Comparison of ENCODE assay signal across 8 cellular contexts in genomic region chr14:77301103-77301502, GRCh38. TPM values are rescaled to one million over a fixed set of nuclear protein-coding genes. Genes with fewer than 3 reads are reported as not detected.
A peak's percentile ranks its signal among the peaks of the same experiment; 100 is the strongest.
DNase-seq lines count a peak whose midpoint lies in the region; ATAC-seq and TF ChIP-seq lines count a peak whose summit lies in the region.

No MANE protein-coding gene starts in this region.

- no peak overlapping the region for H3K4me2 ChIP-seq in DND-41 (ENCODE audit: insufficient read depth, low read length)

- no peaks in the 10 kb centered on the region for H3K9me3 Mint-ChIP-seq in activated naive CD8-positive, alpha-beta T cell treated with anti-CD3 and anti-CD28 coated beads, Interleukin-2, amount 10 ng/mL, durations not matched to agents 7 days and 5 days

- no peak overlapping the region for H3K4me3 Mint-ChIP-seq in activated naive CD8-positive, alpha-beta T cell treated with anti-CD3 and anti-CD28 coated beads, Interleukin-2, amount 10 ng/mL, durations not matched to agents 7 days and 5 days

- H2AFZ ChIP-seq in DND-41 (ENCODE audit: low read depth, low read length): no peak overlapping the region

- peak; percentile 74 for TF ChIP-seq CTCF in DND-41 (IDR thresholded peaks at IDR 0.05; ENCODE audit: borderline replicate concordance, extremely low read depth, low read length, poor library complexity, severe bottlenecking)

- ATAC-seq in DND-41 (ENCODE audit: insufficient read depth, low read depth) (peak; percentile 66), Right ventricle myocardium superior (ENCODE audit: poor library complexity) (peak; percentile 77), GM21423 (IDR thresholded peaks at IDR 0.05; ENCODE audit: unreplicated experiment) (no peak), GM19463 (IDR thresholded peaks at IDR 0.05; ENCODE audit: unreplicated experiment) (no peak)
- ATAC-seq in activated naive CD8-positive, alpha-beta T cell treated with anti-CD3 and anti-CD28 coated beads, Interleukin-2, amount 10 ng/mL, durations not matched to agents 7 days and 5 days (ENCODE audit: low read depth): no peak

- H3K36me3 Mint-ChIP-seq in activated naive CD8-positive, alpha-beta T cell treated with anti-CD3 and anti-CD28 coated beads, Interleukin-2, amount 10 ng/mL, durations not matched to agents 7 days and 5 days: no peaks in the 10 kb centered on the region

- H3K9me3 ChIP-seq in DND-41 (ENCODE audit: insufficient read depth, low read length, severe bottlenecking): no peaks in the 10 kb centered on the region

- no peaks in the 10 kb centered on the region for H3K27me3 Mint-ChIP-seq in activated naive CD8-positive, alpha-beta T cell treated with anti-CD3 and anti-CD28 coated beads, Interleukin-2, amount 10 ng/mL, durations not matched to agents 7 days and 5 days

- intact Hi-C loops in Right ventricle myocardium superior (cut with DNase I) (no loop called here), posterior cingulate gyrus (cut with DNase I) (loop anchor here (1.0 to 5.0 kb wide), 2 partner anchors 15 to 149 kb away; no protein-coding TSS in a partner anchor)

- peaks cover 8% of the 10 kb centered on the region for H3K4me1 Mint-ChIP-seq in activated naive CD8-positive, alpha-beta T cell treated with anti-CD3 and anti-CD28 coated beads, Interleukin-2, amount 10 ng/mL, durations not matched to agents 7 days and 5 days

- H3K36me3 ChIP-seq in DND-41 (ENCODE audit: insufficient read depth, low read length): peaks cover 55% of the 10 kb centered on the region

- H3K9ac ChIP-seq in DND-41 (ENCODE audit: low read depth, low read length): no peak overlapping the region

- no peak overlapping the region for H3K4me3 ChIP-seq in DND-41 (ENCODE audit: low read depth in 1 of 2, low read length in 2 of 2)

- no peak overlapping the region for H3K27ac Mint-ChIP-seq in activated naive CD8-positive, alpha-beta T cell treated with anti-CD3 and anti-CD28 coated beads, Interleukin-2, amount 10 ng/mL, durations not matched to agents 7 days and 5 days

- no peak overlapping the region for H3K27ac ChIP-seq in DND-41 (ENCODE audit: low read length)

- H4K20me1 ChIP-seq in DND-41 (ENCODE audit: insufficient read depth, low read length): no peaks in the 10 kb centered on the region

- POLR2A ChIA-PET in activated naive CD8-positive, alpha-beta T cell treated with anti-CD3 and anti-CD28 coated beads, Interleukin-2, amount 10 ng/mL, durations not matched to agents 7 days and 5 days (lab: Charles Lee): no interaction called here

- H3K4me1 ChIP-seq in DND-41 (ENCODE audit: insufficient read depth, low read length): no peaks in the 10 kb centered on the region

- DNase-seq in DND-41 (peak; percentile 54), HT-29 (ENCODE audit: low spot score) (peak; percentile 61), RPMI8226 (peak; percentile 36), Right ventricle myocardium superior (peak; percentile 79), posterior cingulate gyrus (peak; percentile 62 to 97 (median 91))
- DNase-seq in activated naive CD8-positive, alpha-beta T cell treated with anti-CD3 and anti-CD28 coated beads, Interleukin-2, amount 10 ng/mL, durations not matched to agents 7 days and 5 days: peak; percentile 54

- no peaks in the 10 kb centered on the region for H3K27me3 ChIP-seq in DND-41 (ENCODE audit: insufficient read depth, low read length, poor library complexity)

- no peaks in the 10 kb centered on the region for H3K79me2 ChIP-seq in DND-41 (ENCODE audit: insufficient read depth, low read length)

RNA-seq across cellular contexts. Expression of gene POMT2, which starts 19.6 kb away (rescaled TPM):
- 17.9 and 34.2 TPM in 2 replicates for total RNA-seq in HT-29 (2014; rRNA removed; shearing (Covaris generic))
- total RNA-seq in activated naive CD8-positive, alpha-beta T cell treated with anti-CD3 and anti-CD28 coated beads, Interleukin-2, amount 10 ng/mL, durations not matched to agents 7 days and 5 days: 10 to 100 TPM in 1 of 2 experiments, 1 to 10 TPM in 1; 9.3 to 10.6 TPM
- total RNA-seq in Right ventricle myocardium superior: 19.7 TPM

RNA-seq across cellular contexts. Expression of gene GSTZ1, which starts 19.7 kb away (rescaled TPM):
- 20.4 and 25.6 TPM in 2 replicates for total RNA-seq in HT-29 (2014; rRNA removed; shearing (Covaris generic))
- total RNA-seq in activated naive CD8-positive, alpha-beta T cell treated with anti-CD3 and anti-CD28 coated beads, Interleukin-2, amount 10 ng/mL, durations not matched to agents 7 days and 5 days: 10 to 100 TPM; 16.0 TPM
- 14.9 TPM for total RNA-seq in Right ventricle myocardium superior

RNA-seq across cellular contexts. Expression of gene NGB, which starts 30.1 kb away (rescaled TPM):
- not detected in 2 replicates for total RNA-seq in HT-29 (2014; rRNA removed; shearing (Covaris generic))
- total RNA-seq in activated naive CD8-positive, alpha-beta T cell treated with anti-CD3 and anti-CD28 coated beads, Interleukin-2, amount 10 ng/mL, durations not matched to agents 7 days and 5 days: not detected
- total RNA-seq in Right ventricle myocardium superior: not detected

Comparison
In these comparisons a context has a peak if more than half of its experiments do, and no peak if none do; other contexts are left out.
1. ATAC-seq: peak in DND-41 (single experiment) and Right ventricle myocardium superior (single experiment); none in activated naive CD8-positive, alpha-beta T cell treated with anti-CD3 and anti-CD28 coated beads, Interleukin-2, amount 10 ng/mL, durations not matched to agents 7 days and 5 days (single experiment), GM21423 (single experiment) and GM19463 (single experiment).
2. DNase-seq: peak in every context shown above with its lines; median percentile 91 in posterior cingulate gyrus; 79 in Right ventricle myocardium superior; 61 in HT-29; 54 in DND-41; 54 in activated naive CD8-positive, alpha-beta T cell treated with anti-CD3 and anti-CD28 coated beads, Interleukin-2, amount 10 ng/mL, durations not matched to agents 7 days and 5 days; 36 in RPMI8226.